17 cellular contexts compared by ENCODE assay signal in genomic region chr7:69640925-69641594, GRCh38.
"Had no signal": no experiment of that assay in that cellular context is flagged by ENCODE, and none has a peak within 500 bp of the region (broad histone marks: within the 10 kb centered on the region; RNA-seq: fewer than 3 reads in every experiment).

No MANE protein-coding gene starts in this region.

- H3K4me3 Mint-ChIP-seq: activated CD4-positive, alpha-beta T cell treated with anti-CD3 and anti-CD28 coated beads, Interleukin-2, amount 10 ng/mL, durations not matched to agents 7 days and 5 days; central memory CD8-positive, alpha-beta T cell; effector memory CD8-positive, alpha-beta T cell; natural killer cell had no signal

- DNase-seq: activated CD4-positive, alpha-beta T cell treated with anti-CD3 and anti-CD28 coated beads, Interleukin-2, amount 10 ng/mL, durations not matched to agents 7 days and 5 days; activated T-cell treated with anti-CD3 and anti-CD28 coated beads, Interleukin-2, amount 50 U/mL, for 1 hour; aorta; effector memory CD8-positive, alpha-beta T cell; gastrocnemius medialis; hippocampal formation; left ventricle myocardium superior; mammary epithelial cell; midbrain; natural killer cell; ovary; right cardiac atrium; stimulated activated CD4-positive, alpha-beta T cell treated with anti-CD3 and anti-CD28 coated beads, Interleukin-4, amount 100 ng/mL, for 24 hours; stimulated activated naive CD4-positive, alpha-beta T cell treated with Interleukin-2 at 50 U/mL for 16 hours; upper lobe of left lung had no signal

- H3K36me3 Mint-ChIP-seq: activated naive CD4-positive, alpha-beta T cell treated with anti-CD3 and anti-CD28 coated beads, Interleukin-2, amount 50 U/mL, for 72 hours; natural killer cell had no signal

- H3K9me3 Mint-ChIP-seq: activated CD4-positive, alpha-beta T cell treated with anti-CD3 and anti-CD28 coated beads, Interleukin-2, amount 10 ng/mL, durations not matched to agents 7 days and 5 days; activated naive CD4-positive, alpha-beta T cell treated with anti-CD3 and anti-CD28 coated beads, Interleukin-2, amount 50 U/mL, for 72 hours; central memory CD8-positive, alpha-beta T cell; effector memory CD8-positive, alpha-beta T cell; natural killer cell had no signal

- H3K27me3 Mint-ChIP-seq: activated CD4-positive, alpha-beta T cell treated with anti-CD3 and anti-CD28 coated beads, Interleukin-2, amount 10 ng/mL, durations not matched to agents 7 days and 5 days; central memory CD8-positive, alpha-beta T cell; effector memory CD8-positive, alpha-beta T cell had no signal

- H3K27ac Mint-ChIP-seq: activated CD4-positive, alpha-beta T cell treated with anti-CD3 and anti-CD28 coated beads, Interleukin-2, amount 10 ng/mL, durations not matched to agents 7 days and 5 days; activated naive CD4-positive, alpha-beta T cell treated with anti-CD3 and anti-CD28 coated beads, Interleukin-2, amount 50 U/mL, for 72 hours; effector memory CD8-positive, alpha-beta T cell; natural killer cell had no signal

- H3K4me1 Mint-ChIP-seq: activated CD4-positive, alpha-beta T cell treated with anti-CD3 and anti-CD28 coated beads, Interleukin-2, amount 10 ng/mL, durations not matched to agents 7 days and 5 days; central memory CD8-positive, alpha-beta T cell had no signal
